Comparison of ENCODE assay signal across 8 cellular contexts in the genomic region with DNA sequence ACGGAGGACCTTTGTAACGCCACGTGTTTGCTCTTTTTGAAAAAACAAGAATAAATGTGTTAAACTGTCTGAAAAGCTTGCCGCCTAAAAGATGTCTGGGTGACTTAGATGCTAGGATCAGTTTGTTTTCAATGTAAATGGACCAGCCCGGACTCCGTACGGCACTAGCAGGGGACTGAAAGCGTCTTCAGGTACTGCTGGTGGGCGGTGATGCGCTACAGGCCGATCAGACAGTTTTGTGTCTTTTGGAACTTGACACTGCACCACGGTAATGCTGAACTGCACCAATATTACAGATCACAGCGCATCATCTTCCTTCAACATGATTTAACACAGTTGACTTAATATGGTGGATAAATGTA. TPM values are rescaled to one million over a fixed set of nuclear protein-coding genes. Genes with fewer than 3 reads are reported as not detected.
DNase-seq lines count a peak whose midpoint lies in the region; ATAC-seq, FAIRE-seq and TF ChIP-seq lines count a peak whose summit lies in the region.

No MANE protein-coding gene starts in this region.

- peaks cover under 1% of the 10 kb centered on the region for H3K36me3 ChIP-seq in HUES48 (ENCODE audit: control insufficient read depth, insufficient read depth, low read length)
- no peaks in the 10 kb centered on the region for H3K36me3 ChIP-seq in mucosa of stomach (ENCODE audit: control insufficient read depth, insufficient read depth, low read length)
- H3K36me3 ChIP-seq in thymus (ENCODE audit: control insufficient read depth, insufficient read depth) = no peaks in the 10 kb centered on the region

- TF ChIP-seq CTCF in GM13977 (IDR thresholded peaks at IDR 0.05; ENCODE audit: extremely low read depth, insufficient read depth, missing control alignments) (no peak), endothelial cell (IDR thresholded peaks at IDR 0.05; ENCODE audit: unreplicated experiment) (no peak)

- H3K27me3 Mint-ChIP-seq in endothelial cell (ENCODE audit: unreplicated experiment) = peaks cover 7% of the 10 kb centered on the region

- H3K27ac Mint-ChIP-seq in endothelial cell (ENCODE audit: unreplicated experiment) = peak overlapping the region; percentile 78

- H3K4me1 ChIP-seq in HUES48 (ENCODE audit: control insufficient read depth, insufficient read depth, low read length) (peaks cover 8% of the 10 kb centered on the region; the same call in 1 of the 2 replicates), mucosa of stomach (ENCODE audit: control insufficient read depth, insufficient read depth, low read length) (peaks cover 6% of the 10 kb centered on the region), thymus (ENCODE audit: control insufficient read depth, insufficient read depth, low read length) (peaks cover 8% of the 10 kb centered on the region)

- no peak for ATAC-seq in HG02973 (IDR thresholded peaks at IDR 0.05; ENCODE audit: unreplicated experiment)

- in situ Hi-C loops in GM13977 (cut with MboI; ENCODE audit: low pct_unique_long_range_greater_than_20kb, low sequenced_read_pairs, unreplicated experiment) = no loop called here

- WGBS in thymus = 11% methylated on average over 13 of the region's 13 CpGs

- peak overlapping the region; percentile 84 for H3K27ac ChIP-seq in HUES48 (ENCODE audit: low read depth, low read length)
- no peak overlapping the region for H3K27ac ChIP-seq in thymus (ENCODE audit: low read depth)

- H3K4me3 Mint-ChIP-seq in endothelial cell (ENCODE audit: unreplicated experiment) = peak overlapping the region; percentile 92

- H3K9me3 ChIP-seq in HUES48 (ENCODE audit: control insufficient read depth, insufficient read depth, low read length) (no peaks in the 10 kb centered on the region), mucosa of stomach (ENCODE audit: control insufficient read depth, low read length) (no peaks in the 10 kb centered on the region), thymus (ENCODE audit: control insufficient read depth) (no peaks in the 10 kb centered on the region)

- H3K4me3 ChIP-seq in HUES48 (ENCODE audit: low read depth, low read length) (peak overlapping the region; percentile 93), mucosa of stomach (ENCODE audit: low read length) (peak overlapping the region; percentile 93), thymus (ENCODE audit: low read length) (peak overlapping the region; percentile 97)

- peak overlapping the region; percentile 80 for H3K9ac ChIP-seq in HUES48 (ENCODE audit: low read depth, low read length)
- peak overlapping the region; percentile 62 for H3K9ac ChIP-seq in mucosa of stomach (ENCODE audit: low read length)

- no peak for FAIRE-seq in H54 (lab: Jason Lieb, UNC)

- no peaks in the 10 kb centered on the region for H3K9me3 Mint-ChIP-seq in endothelial cell (ENCODE audit: unreplicated experiment)

- no peak for TF ChIP-seq POLR2A in H54 (IDR thresholded peaks at IDR 0.05; ENCODE audit: low read depth, low read length)

- peaks cover 16% of the 10 kb centered on the region for H3K4me1 Mint-ChIP-seq in endothelial cell (ENCODE audit: unreplicated experiment)

- no peaks in the 10 kb centered on the region for H3K27me3 ChIP-seq in HUES48 (ENCODE audit: control insufficient read depth, insufficient read depth, low read length)
- no peaks in the 10 kb centered on the region for H3K27me3 ChIP-seq in mucosa of stomach (ENCODE audit: control insufficient read depth, insufficient read depth, low read length)
- H3K27me3 ChIP-seq in thymus (ENCODE audit: control insufficient read depth, insufficient read depth) = no peaks in the 10 kb centered on the region

- DNase-seq in GM13977 (ENCODE audit: low spot score) (peak; percentile 58), endothelial cell (ENCODE audit: low spot score) (no peak), H54 (ENCODE audit: insufficient read length, low spot score) (no peak)
- DNase-seq in activated CD4-positive, alpha-beta T cell treated with anti-CD3 and anti-CD28 coated beads for 24 hours (ENCODE audit: low read depth in 2 of 2) = peak; percentile 19 to 21

- H3K36me3 Mint-ChIP-seq in endothelial cell (ENCODE audit: low read depth, unreplicated experiment) = peaks cover 8% of the 10 kb centered on the region

RNA-seq across cellular contexts. Expression of gene MBTPS1, which starts 0.7 kb away (rescaled TPM):
- total RNA-seq in endothelial cell (ENCODE audit: unreplicated experiment) = 79.7 TPM
- polyA plus RNA-seq in thymus = 65.6 TPM

RNA-seq across cellular contexts. Expression of gene HSDL1, which starts 27.5 kb away (rescaled TPM):
- 50.2 TPM for total RNA-seq in endothelial cell (ENCODE audit: unreplicated experiment)
- 21.4 TPM for polyA plus RNA-seq in thymus

RNA-seq across cellular contexts. Expression of gene DNAAF1, which starts 27.6 kb away (rescaled TPM):
- 0.18 TPM for total RNA-seq in endothelial cell (ENCODE audit: unreplicated experiment)
- polyA plus RNA-seq in thymus = 3.1 TPM

Comparison
In these comparisons a context has a peak if more than half of its experiments do, and no peak if none do; other contexts are left out.
1. DNase-seq: peak in GM13977 (single experiment) and activated CD4-positive, alpha-beta T cell treated with anti-CD3 and anti-CD28 coated beads for 24 hours (2 of 2); none in endothelial cell (single experiment) and H54 (single experiment).
2. Peak in every context shown above with its lines, with median percentiles within 50 percentile points of each other: H3K4me3 ChIP-seq.